In genomic region chr6:32970413-32971244, GRCh38 we compare ENCODE assay signal across 8 cellular contexts. TPM values are rescaled to one million over a fixed set of nuclear protein-coding genes. Genes with fewer than 3 reads are reported as not detected.
DNase-seq lines count a peak whose midpoint lies in the region; ATAC-seq and TF ChIP-seq lines count a peak whose summit lies in the region.

No MANE protein-coding gene starts in this region.

- H3K27me3 ChIP-seq in SK-N-SH (ENCODE audit: insufficient read depth) (no peaks in the 10 kb centered on the region), thoracic aorta (replicated peaks; ENCODE audit: insufficient read depth) (no peaks in the 10 kb centered on the region)

- no peak for TF ChIP-seq CTCF in SK-N-SH (IDR thresholded peaks at IDR 0.05)
- TF ChIP-seq CTCF in glutamatergic neuron (IDR thresholded peaks at IDR 0.05; ENCODE audit: partially characterized antibody, unreplicated experiment) = peak; percentile 31
- no peak for TF ChIP-seq CTCF in omental fat pad (IDR thresholded peaks at IDR 0.05)
- no peak for TF ChIP-seq CTCF in thoracic aorta (IDR thresholded peaks at IDR 0.05)

- H3K4me1 ChIP-seq in SK-N-SH (ENCODE audit: control insufficient read depth in 1 of 2, insufficient read depth in 2 of 2, low read depth in 1 of 2, low read length in 1 of 2) (peaks cover 15 to 19% of the 10 kb centered on the region in 2 experiments; a peak in 3 of 4 replicates), thoracic aorta (ENCODE audit: control insufficient read depth in 1 of 2, low read depth in 2 of 2) (peaks cover 22 to 37% of the 10 kb centered on the region in 2 donors)

- CTCF ChIA-PET in SK-N-SH (lab: Yijun Ruan, JAX) = interaction anchor here (0.7 to 12.0 kb wide), 9 partner anchors 13 to 284 kb away, joined by 3 to 203 read pairs (median 11); partner anchors contain the start of genes HLA-DMA and TAP2

- H3K9me3 ChIP-seq in SK-N-SH = no peaks in the 10 kb centered on the region
- H3K9me3 ChIP-seq in thoracic aorta = no peaks in the 10 kb centered on the region

- peak; percentile 27 to 50; a peak in 2 of 4 replicates for TF ChIP-seq EP300 in SK-N-SH (IDR thresholded peaks at IDR 0.05; ENCODE audit: borderline replicate concordance in 1 of 2, low read depth in 1 of 2, low read length in 1 of 2)

- TF ChIP-seq RAD21 in SK-N-SH (IDR thresholded peaks at IDR 0.05; ENCODE audit: low read length) = no peak

- H4K20me1 ChIP-seq in SK-N-SH (ENCODE audit: insufficient read depth) = peaks cover 36% of the 10 kb centered on the region

- peak overlapping the region; percentile 97 to 99 for H3K27ac Mint-ChIP-seq in activated naive CD4-positive, alpha-beta T cell treated with anti-CD3 and anti-CD28 coated beads, Interleukin-2, amount 50 U/mL, for 72 hours
- H3K27ac Mint-ChIP-seq in glutamatergic neuron (ENCODE audit: unreplicated experiment) = peak overlapping the region; percentile 100

- H3K9me2 ChIP-seq in SK-N-SH = no peaks in the 10 kb centered on the region

- DNase-seq in DMS153 treated with DMSO at 0.1 percent for 48 hours (lab: John Stamatoyannopoulos, UW; ENCODE audit: unreplicated experiment) (peak; percentile 68), Kasumi-1 (lab: John Stamatoyannopoulos, UW) (peak; percentile 46 to 78), SK-N-SH (peak; percentile 74), glutamatergic neuron (peak; percentile 87), omental fat pad (ENCODE audit: low spot score) (peak; percentile 65), thoracic aorta (ENCODE audit: low spot score) (peak; percentile 73)
- peak; percentile 79 to 85 for DNase-seq in activated naive CD4-positive, alpha-beta T cell treated with anti-CD3 and anti-CD28 coated beads, Interleukin-2, amount 50 U/mL, for 72 hours (ENCODE audit: low spot score in 2 of 2)

- H3K27me3 Mint-ChIP-seq in glutamatergic neuron (ENCODE audit: unreplicated experiment) = peaks cover 34% of the 10 kb centered on the region

- peaks cover 29 to 38% of the 10 kb centered on the region in 2 experiments for H3K36me3 ChIP-seq in SK-N-SH (replicated peaks in 1 of 2; ENCODE audit: control insufficient read depth in 1 of 2, insufficient read depth in 2 of 2, low read length in 1 of 2)
- H3K36me3 ChIP-seq in thoracic aorta = peaks cover 17% of the 10 kb centered on the region

- peak overlapping the region; percentile 99 for H3K4me3 Mint-ChIP-seq in glutamatergic neuron (ENCODE audit: unreplicated experiment)

- H3K4me2 ChIP-seq in SK-N-SH = peak overlapping the region; percentile 97

- peaks cover 70% of the 10 kb centered on the region for H3K79me2 ChIP-seq in SK-N-SH (ENCODE audit: insufficient read depth)

- peaks cover 45% of the 10 kb centered on the region for H3F3A ChIP-seq in SK-N-SH (replicated peaks; ENCODE audit: insufficient read depth)

- no peak overlapping the region for H2AFZ ChIP-seq in SK-N-SH (ENCODE audit: low read depth)

- POLR2A ChIA-PET in SK-N-SH (lab: Yijun Ruan, JAX) = interaction anchor here (0.6 to 4.7 kb wide), 9 partner anchors 14 to 1423 kb away, joined by 3 to 50 read pairs (median 6); partner anchors contain the start of genes ATF6B, ATP6V1G2, NFKBIL1 and RPS18

- 2% methylated on average over 33 of the region's 43 CpGs for WGBS in SK-N-SH (ENCODE audit: low lambda C conversion rate)

- H3K4me3 ChIP-seq in SK-N-SH (ENCODE audit: low read depth in 2 of 2, low read length in 1 of 2) (peak overlapping the region; percentile 80 to 83), thoracic aorta (peak overlapping the region; percentile 86)

- H3K9me3 Mint-ChIP-seq in activated naive CD4-positive, alpha-beta T cell treated with anti-CD3 and anti-CD28 coated beads, Interleukin-2, amount 50 U/mL, for 72 hours = no peaks in the 10 kb centered on the region
- H3K9me3 Mint-ChIP-seq in glutamatergic neuron (ENCODE audit: unreplicated experiment) = peaks cover 36% of the 10 kb centered on the region

- H3K36me3 Mint-ChIP-seq in activated naive CD4-positive, alpha-beta T cell treated with anti-CD3 and anti-CD28 coated beads, Interleukin-2, amount 50 U/mL, for 72 hours = peaks cover 67 to 73% of the 10 kb centered on the region in 2 donors
- H3K36me3 Mint-ChIP-seq in glutamatergic neuron (ENCODE audit: unreplicated experiment) = peaks cover 5% of the 10 kb centered on the region

- H3K9ac ChIP-seq in SK-N-SH = peak overlapping the region; percentile 94

- ATAC-seq in activated naive CD4-positive, alpha-beta T cell treated with anti-CD3 and anti-CD28 coated beads, Interleukin-2, amount 50 U/mL, for 72 hours = peak; percentile 27 to 35
- ATAC-seq in omental fat pad (ENCODE audit: low FRiP score) (peak; percentile 4), thoracic aorta (ENCODE audit: insufficient number of reproducible peaks, low FRiP score, low read depth) (peak; percentile 29), HG03565 (IDR thresholded peaks at IDR 0.05; ENCODE audit: unreplicated experiment) (no peak)

- H3K4me1 Mint-ChIP-seq in glutamatergic neuron (ENCODE audit: low read depth, unreplicated experiment) = peaks cover 21% of the 10 kb centered on the region

- H3K27ac ChIP-seq in SK-N-SH (ENCODE audit: low read depth in 2 of 2, low read length in 1 of 2) (peak overlapping the region; percentile 97 to 99), thoracic aorta (peak overlapping the region; percentile 99 to 100)

TF ChIP-seq in SK-N-SH, 30 proteins besides CTCF, POLR2A, EP300 and RAD21 (continues in another document):
- TF ChIP-seq NFIC (IDR thresholded peaks at IDR 0.05; ENCODE audit: borderline replicate concordance) = 0 out of 2 replicates have a peak, but pooled peaks have one; percentile 5
- TF ChIP-seq TCF12 (IDR thresholded peaks at IDR 0.05) = no peak
- TF ChIP-seq FOSL2 (IDR thresholded peaks at IDR 0.05; ENCODE audit: borderline replicate concordance, low read depth) = no peak
- TF ChIP-seq ELF1 (IDR thresholded peaks at IDR 0.05) = no peak
- TF ChIP-seq FOXJ3 (CRISPR knock-in tag; IDR thresholded peaks at IDR 0.05) = no peak
- TF ChIP-seq SIN3A (IDR thresholded peaks at IDR 0.05; ENCODE audit: borderline replicate concordance, low read depth, low read length) = peak; percentile 46; the same call in 1 of the 2 replicates
- TF ChIP-seq SMC3 (IDR thresholded peaks at IDR 0.05; ENCODE audit: low read depth, low read length) = no peak
- no peak for TF ChIP-seq RXRA (IDR thresholded peaks at IDR 0.05; ENCODE audit: borderline replicate concordance, low read depth)
- no peak; the same call in 1 of the 2 replicates for TF ChIP-seq TEAD4 (IDR thresholded peaks at IDR 0.05; ENCODE audit: borderline replicate concordance, insufficient read depth)
- TF ChIP-seq EZH2phosphoT487 (IDR thresholded peaks at IDR 0.05; ENCODE audit: borderline replicate concordance, low read depth) = no peak
- TF ChIP-seq ZBTB33 (IDR thresholded peaks at IDR 0.05; ENCODE audit: borderline replicate concordance, low read depth) = no peak
- no peak for TF ChIP-seq MEF2A (IDR thresholded peaks at IDR 0.05; ENCODE audit: borderline replicate concordance, low read depth)
- TF ChIP-seq POLR2AphosphoS5 (IDR thresholded peaks at IDR 0.05; ENCODE audit: low read depth, low read length) = peak; percentile 54; the same call in 1 of the 2 replicates

RNA-seq across cellular contexts. Expression of gene BRD2, which starts 2.2 kb away (rescaled TPM):
- polyA plus RNA-seq in SK-N-SH (2012; rRNA removed) = 104 and 116 TPM in 2 replicates
- polyA plus RNA-seq in SK-N-SH (2012; cell fraction: cytosol; rRNA removed) = 87.9 and 91.4 TPM in 2 replicates
- polyA plus RNA-seq in SK-N-SH (2012; cell fraction: nucleus; rRNA removed) = 186 and 280 TPM in 2 replicates
- total RNA-seq in activated naive CD4-positive, alpha-beta T cell treated with anti-CD3 and anti-CD28 coated beads, Interleukin-2, amount 50 U/mL, for 72 hours = 100 to 1,000 TPM; 216 to 254 TPM
- 213 TPM for total RNA-seq in glutamatergic neuron (ENCODE audit: unreplicated experiment)
- 100 to 1,000 TPM; 133 to 257 (median 154) TPM for total RNA-seq in omental fat pad
- total RNA-seq in thoracic aorta = 100 to 1,000 TPM; 134 to 169 TPM

RNA-seq across cellular contexts. Expression of gene HLA-DMA, which starts 17.7 kb away (rescaled TPM):
- 1.2 and 1.5 TPM in 2 replicates for polyA plus RNA-seq in SK-N-SH (2012; rRNA removed)
- 0.75 and 1.3 TPM in 2 replicates for polyA plus RNA-seq in SK-N-SH (2012; cell fraction: cytosol; rRNA removed)
- polyA plus RNA-seq in SK-N-SH (2012; cell fraction: nucleus; rRNA removed) = 6.5 and 7.7 TPM in 2 replicates
- total RNA-seq in activated naive CD4-positive, alpha-beta T cell treated with anti-CD3 and anti-CD28 coated beads, Interleukin-2, amount 50 U/mL, for 72 hours = 10 to 100 TPM; 23.0 to 33.5 TPM
- total RNA-seq in glutamatergic neuron (ENCODE audit: unreplicated experiment) = 0.76 TPM
- 10 to 100 TPM; 27.6 to 81.7 (median 55.7) TPM for total RNA-seq in omental fat pad
- 10 to 100 TPM; 41.7 to 53.2 TPM for total RNA-seq in thoracic aorta

RNA-seq across cellular contexts. Expression of gene HLA-DMB, which starts 29.8 kb away (rescaled TPM):
- polyA plus RNA-seq in SK-N-SH (2012; rRNA removed) = 0.10 TPM in 1 of 2 replicates, not detected in the other
- 0.03 TPM in 1 of 2 replicates, not detected in the other for polyA plus RNA-seq in SK-N-SH (2012; cell fraction: cytosol; rRNA removed)
- 0.05 and 0.06 TPM in 2 replicates for polyA plus RNA-seq in SK-N-SH (2012; cell fraction: nucleus; rRNA removed)
- total RNA-seq in activated naive CD4-positive, alpha-beta T cell treated with anti-CD3 and anti-CD28 coated beads, Interleukin-2, amount 50 U/mL, for 72 hours = 1 to 10 TPM; 2.8 to 4.5 TPM
- total RNA-seq in glutamatergic neuron (ENCODE audit: unreplicated experiment) = not detected
- total RNA-seq in omental fat pad = 10 to 100 TPM; 18.4 to 79.6 (median 35.0) TPM
- total RNA-seq in thoracic aorta = 10 to 100 TPM; 13.5 to 34.4 TPM

RNA-seq across cellular contexts. Expression of gene HLA-DOA, which starts 38.8 kb away (rescaled TPM):
- polyA plus RNA-seq in SK-N-SH (2012; rRNA removed) = not detected in 2 replicates
- polyA plus RNA-seq in SK-N-SH (2012; cell fraction: cytosol; rRNA removed) = not detected in 2 replicates
- polyA plus RNA-seq in SK-N-SH (2012; cell fraction: nucleus; rRNA removed) = not detected in 2 replicates
- 1 to 10 TPM; 1.8 to 3.2 TPM for total RNA-seq in activated naive CD4-positive, alpha-beta T cell treated with anti-CD3 and anti-CD28 coated beads, Interleukin-2, amount 50 U/mL, for 72 hours
- total RNA-seq in glutamatergic neuron (ENCODE audit: unreplicated experiment) (0.69 TPM), omental fat pad (10 to 100 TPM in 2 of 4 donors, 1 to 10 TPM in 2; 1.0 to 20.8 (median 6.8) TPM), thoracic aorta (10 to 100 TPM in 1 of 2 donors, 1 to 10 TPM in 1; 5.8 to 19.4 TPM)

Comparison
In these comparisons a context has a peak if more than half of its experiments do, and no peak if none do; other contexts are left out.
1. RNA of gene HLA-DMA, which starts 17.7 kb away (total RNA-seq): 27.6 to 81.7 TPM in omental fat pad, 41.7 to 53.2 TPM in thoracic aorta and 23.0 to 33.5 TPM in activated naive CD4-positive, alpha-beta T cell treated with anti-CD3 and anti-CD28 coated beads, Interleukin-2, amount 50 U/mL, for 72 hours; 0.76 TPM in glutamatergic neuron (single experiment); every median in the first group is over 10 times any median in the second.
2. Peak in every context shown above with its lines, with median percentiles within 50 percentile points of each other: DNase-seq.